Comparison of ENCODE assay signal across 2 cellular contexts in the genomic region with DNA sequence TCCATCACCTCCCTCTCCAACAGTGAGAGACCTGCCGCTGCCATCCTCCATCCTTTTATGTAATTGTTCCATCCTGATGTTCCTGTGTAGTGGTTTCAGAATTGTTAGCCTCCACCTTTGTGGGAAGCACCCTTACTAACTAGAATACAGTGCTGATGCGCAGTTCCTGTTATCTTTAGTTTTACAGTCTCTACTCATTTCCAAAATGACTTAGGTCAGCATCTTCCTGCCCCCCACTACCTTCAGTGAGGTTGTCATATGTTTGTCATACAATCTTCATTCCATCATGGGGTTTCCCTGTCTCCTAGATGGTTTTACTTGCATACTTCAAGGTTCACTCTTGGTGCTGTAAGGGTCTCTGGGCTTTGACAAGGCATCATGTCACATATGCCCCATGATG.
A peak's percentile ranks its signal among the peaks of the same experiment; 100 is the strongest.
TF ChIP-seq lines count a peak whose summit lies in the region.

No MANE protein-coding gene starts in this region.

TF ChIP-seq in IMR-90, 13 proteins besides CTCF, POLR2A, EP300 and RAD21:
- no peak for TF ChIP-seq CEBPB (IDR thresholded peaks at IDR 0.05; ENCODE audit: low read depth, low read length)
- TF ChIP-seq CHD1 (IDR thresholded peaks at IDR 0.05; ENCODE audit: low read depth, low read length): no peak
- peak; percentile 54 for TF ChIP-seq MAFK (IDR thresholded peaks at IDR 0.05; ENCODE audit: low read depth, low read length)
- no peak for TF ChIP-seq RFX5 (IDR thresholded peaks at IDR 0.05; ENCODE audit: low read depth, low read length)
- no peak for TF ChIP-seq RCOR1 (IDR thresholded peaks at IDR 0.05; ENCODE audit: insufficient replicate concordance, low read length)

TF ChIP-seq in SK-N-SH, 30 proteins besides CTCF, POLR2A, EP300 and RAD21:
- TF ChIP-seq TCF12 (IDR thresholded peaks at IDR 0.05): no peak
- TF ChIP-seq, protein P1, sequence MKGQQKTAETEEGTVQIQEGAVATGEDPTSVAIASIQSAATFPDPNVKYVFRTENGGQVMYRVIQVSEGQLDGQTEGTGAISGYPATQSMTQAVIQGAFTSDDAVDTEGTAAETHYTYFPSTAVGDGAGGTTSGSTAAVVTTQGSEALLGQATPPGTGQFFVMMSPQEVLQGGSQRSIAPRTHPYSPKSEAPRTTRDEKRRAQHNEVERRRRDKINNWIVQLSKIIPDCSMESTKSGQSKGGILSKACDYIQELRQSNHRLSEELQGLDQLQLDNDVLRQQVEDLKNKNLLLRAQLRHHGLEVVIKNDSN (IDR thresholded peaks at IDR 0.05; ENCODE audit: borderline replicate concordance, low read depth): no peak
- TF ChIP-seq MXI1 (IDR thresholded peaks at IDR 0.05; ENCODE audit: low read depth, low read length): no peak
- TF ChIP-seq NRF1 (IDR thresholded peaks at IDR 0.05; ENCODE audit: low read depth, low read length): no peak
- TF ChIP-seq FOSL2 (IDR thresholded peaks at IDR 0.05; ENCODE audit: borderline replicate concordance, low read depth): no peak
- TF ChIP-seq, protein P2, sequence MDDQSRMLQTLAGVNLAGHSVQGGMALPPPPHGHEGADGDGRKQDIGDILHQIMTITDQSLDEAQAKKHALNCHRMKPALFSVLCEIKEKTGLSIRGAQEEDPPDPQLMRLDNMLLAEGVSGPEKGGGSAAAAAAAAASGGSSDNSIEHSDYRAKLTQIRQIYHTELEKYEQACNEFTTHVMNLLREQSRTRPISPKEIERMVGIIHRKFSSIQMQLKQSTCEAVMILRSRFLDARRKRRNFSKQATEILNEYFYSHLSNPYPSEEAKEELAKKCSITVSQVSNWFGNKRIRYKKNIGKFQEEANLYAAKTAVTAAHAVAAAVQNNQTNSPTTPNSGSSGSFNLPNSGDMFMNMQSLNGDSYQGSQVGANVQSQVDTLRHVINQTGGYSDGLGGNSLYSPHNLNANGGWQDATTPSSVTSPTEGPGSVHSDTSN (IDR thresholded peaks at IDR 0.05): no peak
- TF ChIP-seq EZH2phosphoT487 (IDR thresholded peaks at IDR 0.05; ENCODE audit: borderline replicate concordance, low read depth): no peak
- TF ChIP-seq, protein P3, sequence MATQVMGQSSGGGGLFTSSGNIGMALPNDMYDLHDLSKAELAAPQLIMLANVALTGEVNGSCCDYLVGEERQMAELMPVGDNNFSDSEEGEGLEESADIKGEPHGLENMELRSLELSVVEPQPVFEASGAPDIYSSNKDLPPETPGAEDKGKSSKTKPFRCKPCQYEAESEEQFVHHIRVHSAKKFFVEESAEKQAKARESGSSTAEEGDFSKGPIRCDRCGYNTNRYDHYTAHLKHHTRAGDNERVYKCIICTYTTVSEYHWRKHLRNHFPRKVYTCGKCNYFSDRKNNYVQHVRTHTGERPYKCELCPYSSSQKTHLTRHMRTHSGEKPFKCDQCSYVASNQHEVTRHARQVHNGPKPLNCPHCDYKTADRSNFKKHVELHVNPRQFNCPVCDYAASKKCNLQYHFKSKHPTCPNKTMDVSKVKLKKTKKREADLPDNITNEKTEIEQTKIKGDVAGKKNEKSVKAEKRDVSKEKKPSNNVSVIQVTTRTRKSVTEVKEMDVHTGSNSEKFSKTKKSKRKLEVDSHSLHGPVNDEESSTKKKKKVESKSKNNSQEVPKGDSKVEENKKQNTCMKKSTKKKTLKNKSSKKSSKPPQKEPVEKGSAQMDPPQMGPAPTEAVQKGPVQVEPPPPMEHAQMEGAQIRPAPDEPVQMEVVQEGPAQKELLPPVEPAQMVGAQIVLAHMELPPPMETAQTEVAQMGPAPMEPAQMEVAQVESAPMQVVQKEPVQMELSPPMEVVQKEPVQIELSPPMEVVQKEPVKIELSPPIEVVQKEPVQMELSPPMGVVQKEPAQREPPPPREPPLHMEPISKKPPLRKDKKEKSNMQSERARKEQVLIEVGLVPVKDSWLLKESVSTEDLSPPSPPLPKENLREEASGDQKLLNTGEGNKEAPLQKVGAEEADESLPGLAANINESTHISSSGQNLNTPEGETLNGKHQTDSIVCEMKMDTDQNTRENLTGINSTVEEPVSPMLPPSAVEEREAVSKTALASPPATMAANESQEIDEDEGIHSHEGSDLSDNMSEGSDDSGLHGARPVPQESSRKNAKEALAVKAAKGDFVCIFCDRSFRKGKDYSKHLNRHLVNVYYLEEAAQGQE (IDR thresholded peaks at IDR 0.05; ENCODE audit: low read depth, low read length): no peak
- TF ChIP-seq, protein P4, sequence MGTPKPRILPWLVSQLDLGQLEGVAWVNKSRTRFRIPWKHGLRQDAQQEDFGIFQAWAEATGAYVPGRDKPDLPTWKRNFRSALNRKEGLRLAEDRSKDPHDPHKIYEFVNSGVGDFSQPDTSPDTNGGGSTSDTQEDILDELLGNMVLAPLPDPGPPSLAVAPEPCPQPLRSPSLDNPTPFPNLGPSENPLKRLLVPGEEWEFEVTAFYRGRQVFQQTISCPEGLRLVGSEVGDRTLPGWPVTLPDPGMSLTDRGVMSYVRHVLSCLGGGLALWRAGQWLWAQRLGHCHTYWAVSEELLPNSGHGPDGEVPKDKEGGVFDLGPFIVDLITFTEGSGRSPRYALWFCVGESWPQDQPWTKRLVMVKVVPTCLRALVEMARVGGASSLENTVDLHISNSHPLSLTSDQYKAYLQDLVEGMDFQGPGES (IDR thresholded peaks at IDR 0.05; ENCODE audit: low read depth, low read length): no peak
- no peak for TF ChIP-seq NFIC (IDR thresholded peaks at IDR 0.05; ENCODE audit: borderline replicate concordance)
- no peak for TF ChIP-seq GATA2 (CRISPR knock-in tag; IDR thresholded peaks at IDR 0.05)
- no peak for TF ChIP-seq RXRA (IDR thresholded peaks at IDR 0.05; ENCODE audit: borderline replicate concordance, low read depth)
- TF ChIP-seq TAF1 (IDR thresholded peaks at IDR 0.05; ENCODE audit: borderline replicate concordance, low read depth, low read length): no peak
